8 cellular contexts compared by ENCODE assay signal in the genomic region with DNA sequence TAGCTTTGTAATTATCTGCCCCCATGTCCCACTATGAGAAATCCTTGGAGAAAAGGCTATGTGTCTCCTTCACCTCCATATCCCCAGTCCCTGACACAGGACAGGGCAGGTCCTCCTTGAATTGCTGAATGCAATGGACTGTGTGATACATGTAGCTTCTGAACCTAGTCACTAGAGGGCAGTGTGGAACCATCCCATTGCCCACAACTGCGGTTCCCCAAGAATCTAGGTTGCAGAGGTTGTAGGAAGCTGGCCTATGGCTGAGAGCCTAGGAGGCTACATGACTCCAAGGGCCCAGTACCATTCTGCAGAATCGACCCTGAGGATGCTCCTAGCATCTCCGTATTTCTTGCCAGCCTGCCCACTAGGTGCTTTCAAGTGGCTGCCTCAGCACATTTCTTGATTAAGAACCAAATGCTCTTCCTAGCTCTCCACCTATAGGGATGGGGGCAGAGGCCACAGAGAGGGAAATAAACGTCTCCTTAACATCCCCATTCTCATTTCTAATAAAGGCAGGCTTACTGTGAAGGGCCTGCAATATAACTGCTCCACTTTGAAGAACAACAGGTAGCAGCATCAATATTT.
DNase-seq lines count a peak whose midpoint lies in the region; ATAC-seq and TF ChIP-seq lines count a peak whose summit lies in the region.

No MANE protein-coding gene starts in this region.

- TF ChIP-seq CTCF in OCI-LY7 (conservative IDR thresholded peaks at IDR 0.05; ENCODE audit: low read length): peak; percentile 85
- peak; percentile 85 for TF ChIP-seq CTCF in foreskin keratinocyte (conservative IDR thresholded peaks at IDR 0.05)
- peak; percentile 85 for TF ChIP-seq CTCF in osteoblast (IDR thresholded peaks at IDR 0.05; ENCODE audit: extremely low read depth, low read depth, low read length)

- H3K36me3 Mint-ChIP-seq in activated T-cell treated with anti-CD3 and anti-CD28 coated beads, Interleukin-2, amount 50 U/mL, for 4 hours (ENCODE audit: insufficient read depth): no peaks in the 10 kb centered on the region

- H3K4me3 Mint-ChIP-seq in activated T-cell treated with anti-CD3 and anti-CD28 coated beads, Interleukin-2, amount 50 U/mL, for 4 hours: no peak overlapping the region

- ATAC-seq in GM21737 (IDR thresholded peaks at IDR 0.05; ENCODE audit: unreplicated experiment) (peak; percentile 86), foreskin keratinocyte (peak; percentile 96)
- ATAC-seq in activated T-cell treated with anti-CD3 and anti-CD28 coated beads, Interleukin-2, amount 50 U/mL, for 4 hours: peak; percentile 77 to 79

- CTCF ChIA-PET in OCI-LY7 (lab: Charles Lee; ENCODE audit: unreplicated experiment): no interaction called here

- H3K4me1 Mint-ChIP-seq in activated T-cell treated with anti-CD3 and anti-CD28 coated beads, Interleukin-2, amount 50 U/mL, for 4 hours (ENCODE audit: low read depth): no peaks in the 10 kb centered on the region

- DNase-seq in GM04503 (ENCODE audit: low read depth) (peak; percentile 5), OCI-LY7 (ENCODE audit: low spot score) (peak; percentile 56), foreskin keratinocyte (peak; percentile 33 to 57), osteoblast (ENCODE audit: insufficient read length, low spot score, missing footprints) (peak; percentile 73), mesenteric fat pad (ENCODE audit: low spot score) (no peak)
- DNase-seq in Jurkat, Clone E6-1 (ENCODE audit: low read depth, low spot score): peak; percentile 73
- peak; percentile 8 for DNase-seq in activated T-cell treated with anti-CD3 and anti-CD28 coated beads, Interleukin-2, amount 50 U/mL, for 4 hours

- intact Hi-C loops in OCI-LY7 (cut with micrococcal nuclease; ENCODE audit: unreplicated experiment): loop anchor here (2.0 kb wide), 1 partner anchor 342 kb away; no protein-coding TSS in a partner anchor

- H3K27ac ChIP-seq in OCI-LY7 (ENCODE audit: low read depth, low read length, poor library complexity, severe bottlenecking) (no peak overlapping the region), foreskin keratinocyte (no peak overlapping the region), osteoblast (ENCODE audit: low read depth, low read length) (no peak overlapping the region)

- H3K27me3 ChIP-seq in foreskin keratinocyte (peaks cover 4% of the 10 kb centered on the region), osteoblast (ENCODE audit: insufficient read depth, low read length) (no peaks in the 10 kb centered on the region)

- H2AFZ ChIP-seq in OCI-LY7 (ENCODE audit: low read length) (no peak overlapping the region), osteoblast (ENCODE audit: low read length) (no peak overlapping the region)

- no peaks in the 10 kb centered on the region for H3K9me3 Mint-ChIP-seq in activated T-cell treated with anti-CD3 and anti-CD28 coated beads, Interleukin-2, amount 50 U/mL, for 4 hours

- H3K27me3 Mint-ChIP-seq in activated T-cell treated with anti-CD3 and anti-CD28 coated beads, Interleukin-2, amount 50 U/mL, for 4 hours (ENCODE audit: low read depth): peaks cover 25% of the 10 kb centered on the region

- no peak overlapping the region for H3K4me3 ChIP-seq in Jurkat, Clone E6-1 (ENCODE audit: low read length)
- H3K4me3 ChIP-seq in OCI-LY7 (ENCODE audit: low read depth, low read length, poor library complexity, severe bottlenecking): no peak overlapping the region
- H3K4me3 ChIP-seq in osteoblast (ENCODE audit: insufficient read depth, low read length): no peak overlapping the region

- no peak overlapping the region for H3K4me2 ChIP-seq in OCI-LY7 (ENCODE audit: low read length)
- no peak overlapping the region for H3K4me2 ChIP-seq in osteoblast (ENCODE audit: insufficient read depth, low read length)

- no TSS peak for BruUV-seq in OCI-LY7 (replicated peaks; lab: Mats Ljungman, UMichigan)

- no peaks in the 10 kb centered on the region for H3K79me2 ChIP-seq in OCI-LY7 (ENCODE audit: insufficient read depth, low read depth, low read length)
- H3K79me2 ChIP-seq in osteoblast (ENCODE audit: insufficient read depth, low read length): no peaks in the 10 kb centered on the region

- H3K9me2 ChIP-seq in OCI-LY7 (ENCODE audit: insufficient read depth, low read length): no peaks in the 10 kb centered on the region

- POLR2A ChIA-PET in OCI-LY7 (lab: Charles Lee): no interaction called here

- H3K4me1 ChIP-seq in OCI-LY7 (ENCODE audit: insufficient read depth, low read length, poor library complexity, severe bottlenecking): no peaks in the 10 kb centered on the region
- no peaks in the 10 kb centered on the region for H3K4me1 ChIP-seq in foreskin keratinocyte
- H3K4me1 ChIP-seq in osteoblast (ENCODE audit: insufficient read depth, low read length): no peaks in the 10 kb centered on the region

- H3K36me3 ChIP-seq in OCI-LY7 (ENCODE audit: insufficient read depth, low read length): no peaks in the 10 kb centered on the region
- H3K36me3 ChIP-seq in osteoblast (ENCODE audit: insufficient read depth, low read length): no peaks in the 10 kb centered on the region

- H4K20me1 ChIP-seq in OCI-LY7 (ENCODE audit: insufficient read depth, low read length) (no peaks in the 10 kb centered on the region), osteoblast (ENCODE audit: insufficient read depth, low read length) (no peaks in the 10 kb centered on the region)

- H3K9me3 ChIP-seq in OCI-LY7 (ENCODE audit: low read length): no peaks in the 10 kb centered on the region
- no peaks in the 10 kb centered on the region for H3K9me3 ChIP-seq in osteoblast (ENCODE audit: low read depth, low read length)
